In the genomic region with DNA sequence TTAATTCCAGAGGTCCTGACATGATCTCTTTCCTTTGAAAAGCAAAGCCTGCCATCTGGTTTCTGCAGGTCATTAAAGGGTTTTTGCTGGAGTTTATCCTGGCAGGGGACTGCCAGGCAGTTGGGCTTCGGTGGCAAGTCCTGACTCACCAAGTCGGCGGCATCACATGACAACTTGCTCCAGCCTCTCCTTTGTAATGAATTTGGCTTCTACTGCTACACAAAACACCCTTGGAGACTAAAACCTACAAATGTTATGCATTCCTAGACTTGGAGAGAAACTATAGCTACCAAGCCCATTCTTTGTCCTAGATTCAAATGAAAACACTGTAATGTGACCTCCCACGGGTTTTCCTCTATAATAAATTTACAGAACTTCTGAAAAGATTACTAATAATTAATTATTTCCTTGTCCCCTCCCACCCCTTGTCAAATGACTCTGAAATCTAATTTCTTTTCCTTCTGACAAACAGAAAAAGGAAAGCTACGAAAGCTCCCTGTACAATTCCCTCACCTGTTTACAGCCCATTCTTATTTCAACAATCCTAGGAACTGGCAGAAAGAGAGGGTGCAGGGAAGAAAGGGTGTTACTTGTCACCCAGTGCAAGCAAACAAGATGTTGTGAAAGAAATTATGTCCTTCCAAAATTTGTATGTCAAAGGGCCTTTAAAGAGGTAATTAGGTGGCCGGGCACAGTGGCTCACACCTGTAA, we compare ENCODE assay signal across 2 cellular contexts.
TF ChIP-seq lines count a peak whose summit lies in the region.

No MANE protein-coding gene starts in this region.

TF ChIP-seq in liver, 16 proteins besides CTCF, POLR2A, EP300 and RAD21 (continued from another document):
- TF ChIP-seq, protein P1, sequence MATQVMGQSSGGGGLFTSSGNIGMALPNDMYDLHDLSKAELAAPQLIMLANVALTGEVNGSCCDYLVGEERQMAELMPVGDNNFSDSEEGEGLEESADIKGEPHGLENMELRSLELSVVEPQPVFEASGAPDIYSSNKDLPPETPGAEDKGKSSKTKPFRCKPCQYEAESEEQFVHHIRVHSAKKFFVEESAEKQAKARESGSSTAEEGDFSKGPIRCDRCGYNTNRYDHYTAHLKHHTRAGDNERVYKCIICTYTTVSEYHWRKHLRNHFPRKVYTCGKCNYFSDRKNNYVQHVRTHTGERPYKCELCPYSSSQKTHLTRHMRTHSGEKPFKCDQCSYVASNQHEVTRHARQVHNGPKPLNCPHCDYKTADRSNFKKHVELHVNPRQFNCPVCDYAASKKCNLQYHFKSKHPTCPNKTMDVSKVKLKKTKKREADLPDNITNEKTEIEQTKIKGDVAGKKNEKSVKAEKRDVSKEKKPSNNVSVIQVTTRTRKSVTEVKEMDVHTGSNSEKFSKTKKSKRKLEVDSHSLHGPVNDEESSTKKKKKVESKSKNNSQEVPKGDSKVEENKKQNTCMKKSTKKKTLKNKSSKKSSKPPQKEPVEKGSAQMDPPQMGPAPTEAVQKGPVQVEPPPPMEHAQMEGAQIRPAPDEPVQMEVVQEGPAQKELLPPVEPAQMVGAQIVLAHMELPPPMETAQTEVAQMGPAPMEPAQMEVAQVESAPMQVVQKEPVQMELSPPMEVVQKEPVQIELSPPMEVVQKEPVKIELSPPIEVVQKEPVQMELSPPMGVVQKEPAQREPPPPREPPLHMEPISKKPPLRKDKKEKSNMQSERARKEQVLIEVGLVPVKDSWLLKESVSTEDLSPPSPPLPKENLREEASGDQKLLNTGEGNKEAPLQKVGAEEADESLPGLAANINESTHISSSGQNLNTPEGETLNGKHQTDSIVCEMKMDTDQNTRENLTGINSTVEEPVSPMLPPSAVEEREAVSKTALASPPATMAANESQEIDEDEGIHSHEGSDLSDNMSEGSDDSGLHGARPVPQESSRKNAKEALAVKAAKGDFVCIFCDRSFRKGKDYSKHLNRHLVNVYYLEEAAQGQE (IDR thresholded peaks at IDR 0.05), result peak; percentile 19
- peak; percentile 26 for TF ChIP-seq YY1 (IDR thresholded peaks at IDR 0.05)

TF ChIP-seq in HepG2, 621 proteins besides CTCF, POLR2A, EP300 and RAD21 (continued from another document):
- TF ChIP-seq, protein P2, sequence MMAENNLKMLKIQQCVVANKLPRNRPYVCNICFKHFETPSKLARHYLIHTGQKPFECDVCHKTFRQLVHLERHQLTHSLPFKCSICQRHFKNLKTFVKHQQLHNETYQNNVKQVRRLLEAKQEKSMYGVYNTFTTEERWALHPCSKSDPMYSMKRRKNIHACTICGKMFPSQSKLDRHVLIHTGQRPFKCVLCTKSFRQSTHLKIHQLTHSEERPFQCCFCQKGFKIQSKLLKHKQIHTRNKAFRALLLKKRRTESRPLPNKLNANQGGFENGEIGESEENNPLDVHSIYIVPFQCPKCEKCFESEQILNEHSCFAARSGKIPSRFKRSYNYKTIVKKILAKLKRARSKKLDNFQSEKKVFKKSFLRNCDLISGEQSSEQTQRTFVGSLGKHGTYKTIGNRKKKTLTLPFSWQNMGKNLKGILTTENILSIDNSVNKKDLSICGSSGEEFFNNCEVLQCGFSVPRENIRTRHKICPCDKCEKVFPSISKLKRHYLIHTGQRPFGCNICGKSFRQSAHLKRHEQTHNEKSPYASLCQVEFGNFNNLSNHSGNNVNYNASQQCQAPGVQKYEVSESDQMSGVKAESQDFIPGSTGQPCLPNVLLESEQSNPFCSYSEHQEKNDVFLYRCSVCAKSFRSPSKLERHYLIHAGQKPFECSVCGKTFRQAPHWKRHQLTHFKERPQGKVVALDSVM (CRISPR knock-in tag; IDR thresholded peaks at IDR 0.05), result no peak
- TF ChIP-seq SKI (IDR thresholded peaks at IDR 0.05; ENCODE audit: partially characterized antibody), result no peak
- TF ChIP-seq, protein P3, sequence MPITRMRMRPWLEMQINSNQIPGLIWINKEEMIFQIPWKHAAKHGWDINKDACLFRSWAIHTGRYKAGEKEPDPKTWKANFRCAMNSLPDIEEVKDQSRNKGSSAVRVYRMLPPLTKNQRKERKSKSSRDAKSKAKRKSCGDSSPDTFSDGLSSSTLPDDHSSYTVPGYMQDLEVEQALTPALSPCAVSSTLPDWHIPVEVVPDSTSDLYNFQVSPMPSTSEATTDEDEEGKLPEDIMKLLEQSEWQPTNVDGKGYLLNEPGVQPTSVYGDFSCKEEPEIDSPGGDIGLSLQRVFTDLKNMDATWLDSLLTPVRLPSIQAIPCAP (CRISPR knock-in tag; IDR thresholded peaks at IDR 0.05; ENCODE audit: low read depth), result no peak
- no peak for TF ChIP-seq ZSCAN30 (CRISPR knock-in tag; IDR thresholded peaks at IDR 0.05)
- TF ChIP-seq RBM22 (optimal IDR thresholded peaks at IDR 0.05; ENCODE audit: low read length), result no peak
- TF ChIP-seq GABPB1 (CRISPR knock-in tag; IDR thresholded peaks at IDR 0.05), result no peak
